Comparison of ENCODE assay signal across 19 cellular contexts in the genomic region with DNA sequence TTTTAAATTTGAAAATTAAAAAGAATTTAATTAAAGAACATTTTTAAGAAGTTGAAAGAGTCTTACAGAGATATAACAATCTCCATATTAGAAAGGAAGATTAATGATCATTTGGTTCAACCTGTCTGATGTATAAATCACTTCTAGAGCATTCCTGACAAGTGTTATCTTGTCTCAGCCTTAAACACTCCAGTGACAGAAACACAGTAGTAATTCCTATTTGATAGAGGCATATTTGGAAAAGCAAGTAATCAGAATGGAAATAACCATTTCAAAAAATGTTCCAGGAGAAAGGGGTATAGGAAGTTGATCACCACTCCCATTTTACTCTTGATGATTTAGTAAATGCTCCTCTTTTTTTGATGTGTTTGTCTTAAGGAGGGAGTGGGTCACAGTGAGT.
"Had no signal": no experiment of that assay in that cellular context is flagged by ENCODE, and none has a peak within 500 bp of the region (broad histone marks: within the 10 kb centered on the region; RNA-seq: fewer than 3 reads in every experiment).

No MANE protein-coding gene starts in this region.

- H3K9me3 ChIP-seq: left lung, ovary, sigmoid colon, tibial nerve, uterus had no signal

- H3K27me3 ChIP-seq: left lung, ovary, sigmoid colon, tibial nerve, uterus had no signal

- H3K4me3 ChIP-seq: left lung, lung, ovary, sigmoid colon, spleen, tibial nerve, uterus had no signal

- H3K27me3 Mint-ChIP-seq: progenitor cell of endocrine pancreas, type B pancreatic cell had no signal

- H3K36me3 Mint-ChIP-seq: mesothelial cell of epicardium; naive B cell; natural killer cell; stimulated activated effector memory CD8-positive, alpha-beta T cell treated with anti-CD3 and anti-CD28 coated beads, Interleukin-12 subunit alpha, Interleukin-12 subunit beta, amount 100 ng/mL, for 72 hours; type B pancreatic cell had no signal

- H3K9me3 Mint-ChIP-seq: mesothelial cell of epicardium; nephron progenitor cell; stimulated activated effector memory CD8-positive, alpha-beta T cell treated with anti-CD3 and anti-CD28 coated beads, Interleukin-12 subunit alpha, Interleukin-12 subunit beta, amount 100 ng/mL, for 72 hours; stimulated activated naive CD8-positive, alpha-beta T cell treated with anti-CD3 and anti-CD28 coated beads, Interleukin-15, Interleukin-2, amounts not matched to agents 100 ng/mL and 50 ng/mL, for 24 hours had no signal

- DNase-seq: kidney; left colon; left lung; naive B cell; natural killer cell; nephron progenitor cell; ovary; sigmoid colon; spleen; stimulated activated CD4-positive, alpha-beta T cell treated with anti-CD3 and anti-CD28 coated beads, Interleukin-4, amount 100 ng/mL, for 24 hours; stimulated activated naive CD4-positive, alpha-beta T cell; uterus had no signal

- H3K4me3 Mint-ChIP-seq: mesothelial cell of epicardium; naive B cell; natural killer cell; nephron progenitor cell; stimulated activated effector memory CD8-positive, alpha-beta T cell treated with anti-CD3 and anti-CD28 coated beads, Interleukin-12 subunit alpha, Interleukin-12 subunit beta, amount 100 ng/mL, for 72 hours; stimulated activated naive CD8-positive, alpha-beta T cell treated with anti-CD3 and anti-CD28 coated beads, Interleukin-15, Interleukin-2, amounts not matched to agents 100 ng/mL and 50 ng/mL, for 24 hours; type B pancreatic cell had no signal

- H3K27ac Mint-ChIP-seq: mesothelial cell of epicardium; naive B cell; natural killer cell; nephron progenitor cell; progenitor cell of endocrine pancreas; stimulated activated effector memory CD8-positive, alpha-beta T cell treated with anti-CD3 and anti-CD28 coated beads, Interleukin-12 subunit alpha, Interleukin-12 subunit beta, amount 100 ng/mL, for 72 hours; stimulated activated naive CD8-positive, alpha-beta T cell treated with anti-CD3 and anti-CD28 coated beads, Interleukin-15, Interleukin-2, amounts not matched to agents 100 ng/mL and 50 ng/mL, for 24 hours; type B pancreatic cell had no signal

- H3K36me3 ChIP-seq: left lung, ovary, sigmoid colon, spleen, tibial nerve, uterus had no signal

- H3K27ac ChIP-seq: left lung, ovary, sigmoid colon, spleen, tibial nerve, uterus had no signal

- H3K4me1 Mint-ChIP-seq: naive B cell; natural killer cell; nephron progenitor cell; stimulated activated effector memory CD8-positive, alpha-beta T cell treated with anti-CD3 and anti-CD28 coated beads, Interleukin-12 subunit alpha, Interleukin-12 subunit beta, amount 100 ng/mL, for 72 hours had no signal
